In genomic region chr14:53509845-53510244, GRCh38 we compare ENCODE assay signal across 10 cellular contexts.
A peak's percentile ranks its signal among the peaks of the same experiment; 100 is the strongest.
DNase-seq lines count a peak whose midpoint lies in the region; ATAC-seq and TF ChIP-seq lines count a peak whose summit lies in the region.
"Had no signal": no experiment of that assay in that cellular context is flagged by ENCODE, and none has a peak within 500 bp of the region (broad histone marks: within the 10 kb centered on the region; RNA-seq: fewer than 3 reads in every experiment).

No MANE protein-coding gene starts in this region.

- no peak overlapping the region for H3K4me2 ChIP-seq in neuronal stem cell (ENCODE audit: insufficient read depth, low read length, poor library complexity, severe bottlenecking)
- H3K4me2 ChIP-seq: KMS-11 had no signal

- H3K27ac ChIP-seq in neuronal stem cell (replicated peaks; ENCODE audit: low read length) (no peak overlapping the region), vagina (peak overlapping the region; percentile 92)
- H3K27ac ChIP-seq: 22Rv1, KMS-11 had no signal

- H3K18ac ChIP-seq in neuronal stem cell (ENCODE audit: low read length): no peak overlapping the region

- H3K27me3 ChIP-seq in neuronal stem cell (ENCODE audit: control insufficient read depth in 3 of 3, insufficient read depth in 3 of 3, low read depth in 1 of 3, low read length in 3 of 3) (no peaks in the 10 kb centered on the region), vagina (no peaks in the 10 kb centered on the region)

- no peak overlapping the region for H3K27ac Mint-ChIP-seq in activated CD4-positive, alpha-beta T cell treated with anti-CD3 and anti-CD28 coated beads, Interleukin-2, amount 10 ng/mL, durations not matched to agents 7 days and 5 days

- peaks cover 2% of the 10 kb centered on the region for H3K9me3 Mint-ChIP-seq in activated CD4-positive, alpha-beta T cell treated with anti-CD3 and anti-CD28 coated beads, Interleukin-2, amount 10 ng/mL, durations not matched to agents 7 days and 5 days

- no peak overlapping the region for H3K4me3 Mint-ChIP-seq in activated CD4-positive, alpha-beta T cell treated with anti-CD3 and anti-CD28 coated beads, Interleukin-2, amount 10 ng/mL, durations not matched to agents 7 days and 5 days

- TF ChIP-seq CTCF in fibroblast of villous mesenchyme (IDR thresholded peaks at IDR 0.05; ENCODE audit: insufficient read depth, low read depth, low read length) (no peak), vagina (IDR thresholded peaks at IDR 0.05) (no peak)

- no peak overlapping the region for H4K91ac ChIP-seq in neuronal stem cell (ENCODE audit: low read depth, low read length, poor library complexity)

- H2BK15ac ChIP-seq in neuronal stem cell (ENCODE audit: low read length): no peak overlapping the region

- H2BK12ac ChIP-seq in neuronal stem cell (ENCODE audit: low read length): no peak overlapping the region

- no CpG with 5 or more reads among the region's 5 CpGs for WGBS in neuronal stem cell (ENCODE audit: extremely low coverage in 2 of 2, insufficient read length in 2 of 2, insufficient replicate concordance in 1 of 2), 2 donors

- H2AK5ac ChIP-seq in neuronal stem cell (ENCODE audit: low read depth, low read length): no peak overlapping the region

- POLR2A ChIA-PET in activated CD4-positive, alpha-beta T cell treated with anti-CD3 and anti-CD28 coated beads, Interleukin-2, amount 10 ng/mL, durations not matched to agents 7 days and 5 days (lab: Charles Lee): no interaction called here

- no peak overlapping the region for H3K4ac ChIP-seq in neuronal stem cell (ENCODE audit: low read length)

- H3K4me3 ChIP-seq in fibroblast of villous mesenchyme (ENCODE audit: low read depth, low read length) (no peak overlapping the region), neuronal stem cell (ENCODE audit: low read length in 2 of 2) (no peak overlapping the region), vagina (no peak overlapping the region)

- DNase-seq in DMS 273 (lab: John Stamatoyannopoulos, UW; ENCODE audit: unreplicated experiment): peak; percentile 23
- no peak for DNase-seq in DMS 273 treated with DMSO at 0.1 percent for 48 hours (lab: John Stamatoyannopoulos, UW)
- peak; percentile 98 for DNase-seq in fibroblast of villous mesenchyme (ENCODE audit: low read depth)
- DNase-seq in neuronal stem cell (ENCODE audit: low spot score): no peak
- peak in 1 of 2 donors; percentile 96 for DNase-seq in vagina (ENCODE audit: extremely low spot score in 2 of 2)
- DNase-seq in activated CD4-positive, alpha-beta T cell treated with anti-CD3 and anti-CD28 coated beads, Interleukin-2, amount 10 ng/mL, durations not matched to agents 7 days and 5 days: no peak
- no peak for DNase-seq in activated CD4-positive, CD25-positive, alpha-beta regulatory T cell (lab: John Stamatoyannopoulos, UW)

- H3K4me1 ChIP-seq in neuronal stem cell (ENCODE audit: control insufficient read depth in 2 of 2, insufficient read depth in 1 of 2, low read depth in 1 of 2, low read length in 2 of 2) (peaks cover 4 to 5% of the 10 kb centered on the region in 2 donors), vagina (peaks cover 29% of the 10 kb centered on the region)

- H4K8ac ChIP-seq in neuronal stem cell (ENCODE audit: low read depth, low read length): no peak overlapping the region

- intact Hi-C loops in vagina (cut with DNase I): no loop called here

- no peaks in the 10 kb centered on the region for H3K27me3 Mint-ChIP-seq in activated CD4-positive, alpha-beta T cell treated with anti-CD3 and anti-CD28 coated beads, Interleukin-2, amount 10 ng/mL, durations not matched to agents 7 days and 5 days

- H3K23ac ChIP-seq in neuronal stem cell (ENCODE audit: low read depth, low read length, poor library complexity): no peak overlapping the region

- H3K4me1 Mint-ChIP-seq in activated CD4-positive, alpha-beta T cell treated with anti-CD3 and anti-CD28 coated beads, Interleukin-2, amount 10 ng/mL, durations not matched to agents 7 days and 5 days: no peaks in the 10 kb centered on the region

- H2BK120ac ChIP-seq in neuronal stem cell (ENCODE audit: low read depth, low read length): no peak overlapping the region

- no peak for TF ChIP-seq POLR2A in vagina (IDR thresholded peaks at IDR 0.05)

- H3K36me3 ChIP-seq in neuronal stem cell (replicated peaks in 1 of 2; ENCODE audit: control insufficient read depth in 2 of 2, insufficient read depth in 2 of 2, low read length in 2 of 2) (no peaks in the 10 kb centered on the region), vagina (no peaks in the 10 kb centered on the region)

- no peaks in the 10 kb centered on the region for H3K9me3 ChIP-seq in neuronal stem cell (replicated peaks in 1 of 2; ENCODE audit: control insufficient read depth in 2 of 2, insufficient read depth in 1 of 2, low read depth in 1 of 2, low read length in 2 of 2)
- H3K9me3 ChIP-seq in vagina: no peaks in the 10 kb centered on the region

- no peak overlapping the region for H2BK5ac ChIP-seq in neuronal stem cell (ENCODE audit: low read length)

- H3K9ac ChIP-seq in neuronal stem cell (ENCODE audit: low read depth, low read length, poor library complexity): no peak overlapping the region
- H3K9ac ChIP-seq: KMS-11 had no signal

- H2AFZ ChIP-seq in neuronal stem cell (ENCODE audit: low read length): peak overlapping the region; percentile 53

- no peak overlapping the region for H3K14ac ChIP-seq in neuronal stem cell (ENCODE audit: low read length)

- no peak for ATAC-seq in GM18858 (IDR thresholded peaks at IDR 0.05; ENCODE audit: unreplicated experiment)

- H3K79me1 ChIP-seq in neuronal stem cell (ENCODE audit: low read depth, low read length): no peaks in the 10 kb centered on the region

- H3K36me3 Mint-ChIP-seq in activated CD4-positive, alpha-beta T cell treated with anti-CD3 and anti-CD28 coated beads, Interleukin-2, amount 10 ng/mL, durations not matched to agents 7 days and 5 days (ENCODE audit: low read depth): no peaks in the 10 kb centered on the region

- CTCF ChIA-PET in activated CD4-positive, alpha-beta T cell treated with anti-CD3 and anti-CD28 coated beads, Interleukin-2, amount 10 ng/mL, durations not matched to agents 7 days and 5 days (lab: Charles Lee): no interaction called here

Comparison
In these comparisons a context has a peak if more than half of its experiments do, and no peak if none do; other contexts are left out.
1. DNase-seq: peak in DMS 273 (single experiment) and fibroblast of villous mesenchyme (single experiment); none in DMS 273 treated with DMSO at 0.1 percent for 48 hours (single experiment), neuronal stem cell (single experiment), activated CD4-positive, alpha-beta T cell treated with anti-CD3 and anti-CD28 coated beads, Interleukin-2, amount 10 ng/mL, durations not matched to agents 7 days and 5 days (single experiment) and activated CD4-positive, CD25-positive, alpha-beta regulatory T cell (0 of 4).